Comparison of ENCODE assay signal across 36 cellular contexts in genomic region chr6:87791485-87791884, GRCh38.
"Had no signal": no experiment of that assay in that cellular context is flagged by ENCODE, and none has a peak within 500 bp of the region (broad histone marks: within the 10 kb centered on the region; RNA-seq: fewer than 3 reads in every experiment).

No MANE protein-coding gene starts in this region.

- H3K9me3 Mint-ChIP-seq: activated B cell treated with CpG ODN at 0.5 μM for 24 hours; activated CD4-positive, alpha-beta memory T cell treated with anti-CD3 and anti-CD28 coated beads, Interleukin-2, amount 10 ng/mL, durations not matched to agents 7 days and 5 days; activated naive CD4-positive, alpha-beta T cell treated with anti-CD3 and anti-CD28 coated beads, Interleukin-2, amount 10 ng/mL, durations not matched to agents 7 days and 5 days; activated naive CD8-positive, alpha-beta T cell treated with anti-CD3 and anti-CD28 coated beads, Interleukin-2, amount 50 U/mL, for 24 hours; brain; T-cell had no signal

- H3K27ac ChIP-seq: KMS-11, PC-9, RWPE1, VCaP had no signal

- H3K27ac Mint-ChIP-seq: activated B cell treated with CpG ODN at 0.5 μM for 24 hours; activated CD4-positive, alpha-beta memory T cell treated with anti-CD3 and anti-CD28 coated beads, Interleukin-2, amount 10 ng/mL, durations not matched to agents 7 days and 5 days; activated CD8-positive, alpha-beta memory T cell treated with anti-CD3 and anti-CD28 coated beads, Interleukin-2, amount 10 ng/mL, durations not matched to agents 7 days and 5 days; activated naive CD4-positive, alpha-beta T cell treated with anti-CD3 and anti-CD28 coated beads, Interleukin-2, amount 10 ng/mL, durations not matched to agents 7 days and 5 days; activated naive CD8-positive, alpha-beta T cell; activated naive CD8-positive, alpha-beta T cell treated with anti-CD3 and anti-CD28 coated beads, Interleukin-2, amount 50 U/mL, for 24 hours; T-cell; T-helper 17 cell had no signal

- FAIRE-seq: bronchial epithelial cell, RCC 7860 had no signal

- H3K27me3 Mint-ChIP-seq: activated B cell treated with CpG ODN at 0.5 μM for 24 hours, brain, T-helper 17 cell had no signal

- DNase-seq: activated B cell treated with CpG ODN at 0.5 μM for 24 hours; activated CD4-positive, alpha-beta memory T cell treated with anti-CD3 and anti-CD28 coated beads, Interleukin-2, amount 10 ng/mL, durations not matched to agents 7 days and 5 days; activated CD4-positive, alpha-beta T cell treated with anti-CD3 and anti-CD28 coated beads for 1 hour; activated CD4-positive, alpha-beta T cell treated with anti-CD3 and anti-CD28 coated beads for 48 hours; activated CD8-positive, alpha-beta memory T cell treated with anti-CD3 and anti-CD28 coated beads for 24 hours; activated CD8-positive, alpha-beta memory T cell treated with anti-CD3 and anti-CD28 coated beads, Interleukin-2, amount 10 ng/mL, durations not matched to agents 7 days and 5 days; activated CD8-positive, alpha-beta memory T cell treated with anti-CD3 and anti-CD28 coated beads, Interleukin-2, amount 50 U/mL, for 48 hours; activated effector memory CD4-positive, alpha-beta T cell treated with Interleukin-2 at 50 U/mL for 16 hours; activated naive CD4-positive, alpha-beta T cell treated with anti-CD3 and anti-CD28 coated beads, Interleukin-2, amount 10 ng/mL, durations not matched to agents 7 days and 5 days; activated naive CD8-positive, alpha-beta T cell treated with anti-CD3 and anti-CD28 coated beads, Interleukin-2, amount 50 U/mL, for 24 hours; activated T-cell treated with anti-CD3 and anti-CD28 coated beads, Interleukin-2, amount 50 U/mL, for 48 hours; anterior cingulate cortex; central memory CD4-positive, alpha-beta T cell; MM.1S; NCI-H1105 treated with DMSO at 0.1 percent for 48 hours; NCI-H1436 treated with DMSO at 0.1 percent for 48 hours; NCI-H1694 treated with DMSO at 0.1 percent for 48 hours; NCI-H2029; NCI-H510A; NCI-H526; NCI-H748 treated with DMSO at 0.1 percent for 48 hours; NK-92 treated with Interleukin-12 subunit alpha and Interleukin-12 subunit beta, amount 100 ng/mL, for 24 hours; PC-9; SIG-M5; T-cell; T-helper 17 cell; T-helper 9 cell had no signal

- H3K4me3 Mint-ChIP-seq: activated B cell treated with CpG ODN at 0.5 μM for 24 hours; activated CD4-positive, alpha-beta memory T cell treated with anti-CD3 and anti-CD28 coated beads, Interleukin-2, amount 10 ng/mL, durations not matched to agents 7 days and 5 days; activated CD8-positive, alpha-beta memory T cell treated with anti-CD3 and anti-CD28 coated beads, Interleukin-2, amount 10 ng/mL, durations not matched to agents 7 days and 5 days; activated naive CD4-positive, alpha-beta T cell treated with anti-CD3 and anti-CD28 coated beads, Interleukin-2, amount 10 ng/mL, durations not matched to agents 7 days and 5 days; activated naive CD8-positive, alpha-beta T cell; activated naive CD8-positive, alpha-beta T cell treated with anti-CD3 and anti-CD28 coated beads, Interleukin-2, amount 50 U/mL, for 24 hours; brain; T-cell; T-helper 17 cell had no signal

- H3K4me3 ChIP-seq: PC-9 had no signal

- ATAC-seq: activated CD8-positive, alpha-beta memory T cell treated with anti-CD3 and anti-CD28 coated beads, Interleukin-2, amount 10 ng/mL, durations not matched to agents 7 days and 5 days; activated naive CD8-positive, alpha-beta T cell treated with anti-CD3 and anti-CD28 coated beads, Interleukin-2, amount 50 U/mL, for 24 hours; Right ventricle myocardium inferior; SK-N-SH treated with all-trans-retinoic acid at 6 μM for 48 hours; T-cell; T-helper 17 cell had no signal

- H3K4me1 Mint-ChIP-seq: activated CD4-positive, alpha-beta memory T cell treated with anti-CD3 and anti-CD28 coated beads, Interleukin-2, amount 10 ng/mL, durations not matched to agents 7 days and 5 days; activated CD8-positive, alpha-beta memory T cell treated with anti-CD3 and anti-CD28 coated beads, Interleukin-2, amount 10 ng/mL, durations not matched to agents 7 days and 5 days; activated naive CD4-positive, alpha-beta T cell treated with anti-CD3 and anti-CD28 coated beads, Interleukin-2, amount 10 ng/mL, durations not matched to agents 7 days and 5 days; activated naive CD8-positive, alpha-beta T cell treated with anti-CD3 and anti-CD28 coated beads, Interleukin-2, amount 50 U/mL, for 24 hours; T-cell had no signal

- H3K36me3 Mint-ChIP-seq: activated CD8-positive, alpha-beta memory T cell treated with anti-CD3 and anti-CD28 coated beads, Interleukin-2, amount 10 ng/mL, durations not matched to agents 7 days and 5 days; activated naive CD4-positive, alpha-beta T cell treated with anti-CD3 and anti-CD28 coated beads, Interleukin-2, amount 10 ng/mL, durations not matched to agents 7 days and 5 days; activated naive CD8-positive, alpha-beta T cell; brain; T-cell had no signal

- H3K4me2 ChIP-seq: KMS-11, PC-9 had no signal
